In genomic region chr3:134794950-134795775, GRCh38 we compare ENCODE assay signal across 8 cellular contexts. TPM values are rescaled to one million over a fixed set of nuclear protein-coding genes. Genes with fewer than 3 reads are reported as not detected.
DNase-seq lines count a peak whose midpoint lies in the region; ATAC-seq and TF ChIP-seq lines count a peak whose summit lies in the region.

EPHB1 (plus strand) TSS chr3:134795260.

- H3K9me3 ChIP-seq in A673 (ENCODE audit: low read depth, low read length, poor library complexity, severe bottlenecking) (no peaks in the 10 kb centered on the region), iPS-15b (ENCODE audit: control insufficient read depth, insufficient read depth, low read length) (no peaks in the 10 kb centered on the region)

- no peak within 1 kb of the TSS for H3K27ac ChIP-seq in A673 (ENCODE audit: low read depth, low read length, poor library complexity, severe bottlenecking)

- CTCF ChIA-PET in A673 (lab: Charles Lee), result interaction anchor here (0.7 to 2.5 kb wide), 7 partner anchors 38 to 1247 kb away, joined by 3 to 12 read pairs (median 5); no protein-coding TSS in a partner anchor

- peak; percentile 78 for ATAC-seq in GM18508 (IDR thresholded peaks at IDR 0.05; ENCODE audit: insufficient read depth, unreplicated experiment)
- peak; percentile 77 for ATAC-seq in HG02943 (IDR thresholded peaks at IDR 0.05; ENCODE audit: low read depth, unreplicated experiment)

- BruUV-seq in A673 (replicated peaks; lab: Mats Ljungman, UMichigan), result no TSS peak

- peaks cover 52% of the 10 kb centered on the region for H3K27me3 ChIP-seq in A673 (replicated peaks; ENCODE audit: insufficient read depth, low read depth, low read length, poor library complexity)
- peaks cover 59% of the 10 kb centered on the region for H3K27me3 ChIP-seq in iPS-15b (ENCODE audit: control insufficient read depth, insufficient read depth, low read length)

- peak within 1 kb of the TSS; percentile 65 for H3K9ac ChIP-seq in iPS-15b (ENCODE audit: low read depth, low read length)

- H3K36me3 ChIP-seq in A673 (ENCODE audit: insufficient read depth, low read length, poor library complexity, severe bottlenecking) (no peaks in the 10 kb centered on the region), iPS-15b (ENCODE audit: control insufficient read depth, insufficient read depth, low read length) (no peaks in the 10 kb centered on the region)

- intact Hi-C loops in A673 (cut with micrococcal nuclease; ENCODE audit: unreplicated experiment), result loop anchor here (1.0 to 5.0 kb wide), 4 partner anchors 194 to 1247 kb away; no protein-coding TSS in a partner anchor

- H3K4me3 ChIP-seq in A673 (ENCODE audit: low read depth, low read length, poor library complexity, severe bottlenecking) (peak within 1 kb of the TSS; percentile 46), iPS-15b (ENCODE audit: low read depth, low read length) (peak within 1 kb of the TSS; percentile 70), skeletal muscle cell (ENCODE audit: low read depth, low read length) (peak within 1 kb of the TSS; percentile 57)

- POLR2A ChIA-PET in A673 (lab: Charles Lee; ENCODE audit: low non-redundant PET), result interaction anchor here (0.5 kb wide), 1 partner anchor 1088 kb away, joined by 7 read pairs; no protein-coding TSS in a partner anchor

- peak; percentile 95 for DNase-seq in A673 (ENCODE audit: low spot score)
- peak; percentile 99 for DNase-seq in NCI-H146 (lab: John Stamatoyannopoulos, UW)
- peak in 4 of 5 experiments; percentile 15 to 94 (median 38) for DNase-seq in T-helper 2 cell
- peak; percentile 59 for DNase-seq in brain pericyte (ENCODE audit: low read depth, low spot score)
- peak; percentile 88 for DNase-seq in skeletal muscle cell (ENCODE audit: low read depth)

- peaks cover 9% of the 10 kb centered on the region for H3K4me1 ChIP-seq in A673 (ENCODE audit: insufficient read depth, low read length, poor library complexity, severe bottlenecking)
- peaks cover 2% of the 10 kb centered on the region for H3K4me1 ChIP-seq in iPS-15b (ENCODE audit: control insufficient read depth, insufficient read depth, low read length)

- peak; percentile 93 for TF ChIP-seq CTCF in A673 (conservative IDR thresholded peaks at IDR 0.05; ENCODE audit: low read depth, low read length)

RNA-seq across cellular contexts. Expression of gene EPHB1, which starts in this region (rescaled TPM):
- total RNA-seq in A673 (2021), result 0.11 and 0.61 TPM in 2 replicates

Comparison
In these comparisons a context has a peak if more than half of its experiments do, and no peak if none do; other contexts are left out.
1. Peak in DNase-seq and H3K4me3 ChIP-seq in A673; RNA of the gene not detected or under 1 TPM.
2. DNase-seq: peak in every context shown above with its lines; median percentile 99 in NCI-H146; 95 in A673; 88 in skeletal muscle cell; 59 in brain pericyte; 38 in T-helper 2 cell.